In genomic region chr9:80163889-80164288, GRCh38 we compare ENCODE assay signal across 12 cellular contexts.
A peak's percentile ranks its signal among the peaks of the same experiment; 100 is the strongest.
DNase-seq lines count a peak whose midpoint lies in the region; ATAC-seq and TF ChIP-seq lines count a peak whose summit lies in the region.
"Had no signal": no experiment of that assay in that cellular context is flagged by ENCODE, and none has a peak within 500 bp of the region (broad histone marks: within the 10 kb centered on the region; RNA-seq: fewer than 3 reads in every experiment).

No MANE protein-coding gene starts in this region.

- H3K79me2 ChIP-seq in Karpas-422 (ENCODE audit: low read length), result no peaks in the 10 kb centered on the region

- no peak overlapping the region for H3K4me3 ChIP-seq in Karpas-422 (ENCODE audit: low read length)
- no peak overlapping the region for H3K4me3 ChIP-seq in effector memory CD4-positive, alpha-beta T cell (ENCODE audit: insufficient read depth, low read depth, low read length, poor library complexity, severe bottlenecking)
- H3K4me3 ChIP-seq in dorsolateral prefrontal cortex, result no peak overlapping the region

- intact Hi-C loops in dorsolateral prefrontal cortex (cut with DNase I), result no loop called here

- H3K27ac ChIP-seq in Karpas-422 (ENCODE audit: low read length), result no peak overlapping the region
- H3K27ac ChIP-seq in effector memory CD4-positive, alpha-beta T cell (ENCODE audit: insufficient read depth, low read length, poor library complexity, severe bottlenecking), result no peak overlapping the region
- H3K27ac ChIP-seq in dorsolateral prefrontal cortex, result no peak overlapping the region

- H3K9me3 ChIP-seq in Karpas-422 (ENCODE audit: low read length), result no peaks in the 10 kb centered on the region
- H3K9me3 ChIP-seq in effector memory CD4-positive, alpha-beta T cell (ENCODE audit: control insufficient read depth, low read length), result no peaks in the 10 kb centered on the region

- peaks cover 10% of the 10 kb centered on the region for H3K4me1 ChIP-seq in Karpas-422 (ENCODE audit: low read length)
- no peaks in the 10 kb centered on the region for H3K4me1 ChIP-seq in effector memory CD4-positive, alpha-beta T cell (ENCODE audit: control insufficient read depth, insufficient read depth, low read length, poor library complexity, severe bottlenecking)

- ATAC-seq in GM18517 (IDR thresholded peaks at IDR 0.05; ENCODE audit: unreplicated experiment) (peak; percentile 75), GM21367 (IDR thresholded peaks at IDR 0.05; ENCODE audit: unreplicated experiment) (peak; percentile 81), HG03025 (IDR thresholded peaks at IDR 0.05; ENCODE audit: low FRiP score, unreplicated experiment) (peak; percentile 69)
- ATAC-seq: stimulated activated naive CD8-positive, alpha-beta T cell treated with anti-CD3 and anti-CD28 coated beads, Interleukin-15, amount 100 ng/mL, for 72 hours had no signal

- no peaks in the 10 kb centered on the region for H3K36me3 ChIP-seq in Karpas-422 (ENCODE audit: insufficient read depth, low read length)
- H3K36me3 ChIP-seq in effector memory CD4-positive, alpha-beta T cell (ENCODE audit: control insufficient read depth, insufficient read depth, low read length), result no peaks in the 10 kb centered on the region

- H3K27me3 ChIP-seq in Karpas-422 (ENCODE audit: low read length), result no peaks in the 10 kb centered on the region
- H3K27me3 ChIP-seq in effector memory CD4-positive, alpha-beta T cell (replicated peaks; ENCODE audit: control insufficient read depth, insufficient read depth, low read length, poor library complexity, severe bottlenecking), result no peaks in the 10 kb centered on the region
- H3K27me3 ChIP-seq in dorsolateral prefrontal cortex, result peaks cover 0 to 2% (median 0%) of the 10 kb centered on the region in 45 donors

- H3K9ac ChIP-seq in Karpas-422 (ENCODE audit: low read length), result no peak overlapping the region

- no peak overlapping the region for H2AFZ ChIP-seq in Karpas-422 (ENCODE audit: low read length)

- H4K20me1 ChIP-seq in Karpas-422 (ENCODE audit: insufficient read depth, low read depth, low read length), result no peaks in the 10 kb centered on the region

- DNase-seq in Karpas-422, result peak; percentile 49
- no peak for DNase-seq in NCI-H1092 treated with DMSO at 0.1 percent for 48 hours (lab: John Stamatoyannopoulos, UW)
- DNase-seq in effector memory CD4-positive, alpha-beta T cell, result no peak
- no peak for DNase-seq in activated CD4-positive, alpha-beta T cell treated with anti-CD3 and anti-CD28 coated beads for 1 hour
- no peak for DNase-seq in dorsolateral prefrontal cortex
- DNase-seq: activated CD4-positive, alpha-beta T cell treated with anti-CD3 and anti-CD28 coated beads, Interleukin-2, amount 10 ng/mL, durations not matched to agents 24 days and 14 days; islet precursor cell; stimulated activated CD4-positive, alpha-beta T cell treated with anti-CD3 and anti-CD28 coated beads, Interleukin-4, amount 100 ng/mL, for 4 hours; stimulated activated naive CD8-positive, alpha-beta T cell treated with anti-CD3 and anti-CD28 coated beads, Interleukin-15, amount 100 ng/mL, for 72 hours had no signal

- no peak overlapping the region for H3K4me2 ChIP-seq in Karpas-422 (ENCODE audit: low read depth, low read length, poor library complexity, severe bottlenecking)

- H3K9me2 ChIP-seq in Karpas-422 (replicated peaks; ENCODE audit: insufficient read depth, low read length), result no peaks in the 10 kb centered on the region

- TF ChIP-seq CTCF in dorsolateral prefrontal cortex (IDR thresholded peaks at IDR 0.05 in 54 of 56, conservative IDR thresholded peaks at IDR 0.05 in 2 of 56; ENCODE audit: low read depth in 1 of 56, partially characterized antibody in 56 of 56), result no peak
